20 cellular contexts compared by ENCODE assay signal in the genomic region with DNA sequence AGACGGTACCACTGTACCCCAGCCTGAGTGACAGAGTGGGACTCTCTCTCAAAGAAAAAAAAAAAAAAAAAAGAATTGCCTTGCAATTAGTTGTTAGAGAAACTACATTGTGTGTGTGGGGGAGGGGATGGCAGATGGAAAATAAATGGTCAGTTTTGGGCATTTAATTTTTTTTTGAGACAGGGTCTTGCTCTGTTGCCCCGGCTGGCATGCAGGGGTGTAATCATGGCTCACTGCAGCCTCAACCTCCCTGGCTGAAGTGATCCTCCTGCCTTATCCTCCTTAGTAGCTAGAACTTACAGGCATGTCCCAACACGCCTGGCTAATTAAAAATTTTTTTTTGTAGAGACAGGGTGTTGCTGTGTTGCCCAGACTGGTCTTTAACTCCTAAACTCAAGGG.
"Had no signal": no experiment of that assay in that cellular context is flagged by ENCODE, and none has a peak within 500 bp of the region (broad histone marks: within the 10 kb centered on the region; RNA-seq: fewer than 3 reads in every experiment).

No MANE protein-coding gene starts in this region.

- H3K4me3 ChIP-seq: ascending aorta, breast epithelium, gastroesophageal sphincter, heart right ventricle, lower lobe of right lung, neural progenitor cell, pancreas, sigmoid colon, spleen, tibial nerve had no signal

- H3K4me2 ChIP-seq: neural progenitor cell, SK-N-SH had no signal

- H3K27ac ChIP-seq: ascending aorta, breast epithelium, gastroesophageal sphincter, heart right ventricle, lower lobe of right lung, neural progenitor cell, pancreas, sigmoid colon, spleen, tibial nerve had no signal

- DNase-seq: activated CD4-positive, alpha-beta T cell treated with anti-CD3 and anti-CD28 coated beads for 1 hour; activated CD4-positive, alpha-beta T cell treated with anti-CD3 and anti-CD28 coated beads, Interleukin-2, amount 50 U/mL, for 4 hours; activated T-cell treated with anti-CD3 and anti-CD28 coated beads, Interleukin-2, amount 50 U/mL, for 72 hours; dermis blood vessel endothelial cell; erythroblast; heart right ventricle; left colon; lower lobe of right lung; pancreas; sigmoid colon; SK-N-SH; spleen; T-helper 1 cell; T1000 had no signal

- FAIRE-seq: islet of Langerhans, pancreas had no signal

- H3K9me3 ChIP-seq: ascending aorta, breast epithelium, gastroesophageal sphincter, heart right ventricle, lower lobe of right lung, pancreas, sigmoid colon, spleen, tibial nerve had no signal

- ATAC-seq: activated T-cell treated with anti-CD3 and anti-CD28 coated beads, Interleukin-2, amount 50 U/mL, for 72 hours; gastroesophageal sphincter; heart right ventricle; left colon; lower lobe of right lung; pancreas had no signal
